Comparison of ENCODE assay signal across 34 cellular contexts in the genomic region with DNA sequence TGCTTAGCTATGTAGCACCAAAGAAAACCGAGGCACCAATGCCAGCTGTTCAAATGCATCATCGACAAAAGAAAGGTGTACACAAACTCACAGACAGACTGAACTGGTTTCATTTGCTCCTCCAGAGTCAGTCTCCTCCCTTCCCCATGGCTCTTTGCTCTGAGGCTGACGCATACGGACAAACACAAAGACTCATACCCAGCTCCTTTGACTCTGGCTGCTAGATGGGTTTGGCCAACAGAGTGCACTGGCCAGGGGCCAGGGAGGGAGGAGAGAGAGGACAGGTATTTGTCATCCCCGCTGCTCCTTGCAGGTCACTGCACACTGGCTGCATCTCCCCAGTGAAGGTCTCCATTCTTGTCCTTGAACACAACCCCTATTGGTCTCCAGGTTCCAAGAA. TPM values are rescaled to one million over a fixed set of nuclear protein-coding genes. Genes with fewer than 3 reads are reported as not detected.
DNase-seq lines count a peak whose midpoint lies in the region; ATAC-seq, FAIRE-seq and TF ChIP-seq lines count a peak whose summit lies in the region.
"Had no signal": no experiment of that assay in that cellular context is flagged by ENCODE, and none has a peak within 500 bp of the region (broad histone marks: within the 10 kb centered on the region; RNA-seq: fewer than 3 reads in every experiment).

No MANE protein-coding gene starts in this region.

- ATAC-seq in RWPE2 (ENCODE audit: low read depth) (peak; percentile 35; the same call in 1 of the 3 replicates), GM19463 (IDR thresholded peaks at IDR 0.05; ENCODE audit: unreplicated experiment) (no peak), HG02938 (IDR thresholded peaks at IDR 0.05; ENCODE audit: unreplicated experiment) (no peak)
- ATAC-seq: left lung, T-cell had no signal

- peak; percentile 5 for DNase-seq in NCI-H345 (lab: John Stamatoyannopoulos, UW)
- DNase-seq in NCI-H345 treated with DMSO at 0.1 percent for 48 hours (lab: John Stamatoyannopoulos, UW; ENCODE audit: unreplicated experiment) = no peak
- DNase-seq in M059J (ENCODE audit: low read depth) = peak; percentile 65
- no peak for DNase-seq in RWPE2 (ENCODE audit: low spot score)
- DNase-seq in keratinocyte (ENCODE audit: low read depth, low spot score) = peak; percentile 17
- no peak for DNase-seq in HCEC 1CT
- DNase-seq: 8988T; activated B cell treated with CpG ODN at 0.5 μM for 24 hours; activated CD4-positive, alpha-beta T cell treated with anti-CD3 and anti-CD28 coated beads, Interleukin-2, amount 10 ng/mL, durations not matched to agents 7 days and 5 days; activated effector memory CD4-positive, alpha-beta T cell treated with Interleukin-2 at 50 U/mL for 16 hours; activated naive CD8-positive, alpha-beta T cell treated with anti-CD3 and anti-CD28 coated beads, Interleukin-2, amount 10 ng/mL, durations not matched to agents 7 days and 5 days; activated T-cell treated with anti-CD3 and anti-CD28 coated beads, Interleukin-2, amount 50 U/mL, for 1 hour; aorta; Caco-2; central memory CD4-positive, alpha-beta T cell; cortex of kidney; effector memory CD4-positive, alpha-beta T cell; erythroblast; Karpas-422; left lung; mesenchymal stem cell; NCI-H146; NCI-H510A; posterior cingulate gyrus; small intestine; T-cell had no signal

- H2AFZ ChIP-seq in keratinocyte (ENCODE audit: control insufficient read depth, low read length) = no peak overlapping the region

- no peak for TF ChIP-seq CTCF in RWPE2 (IDR thresholded peaks at IDR 0.05; ENCODE audit: poor library complexity, severe bottlenecking)
- no peak for TF ChIP-seq CTCF in keratinocyte (optimal IDR thresholded peaks at IDR 0.05 in 1 of 3, IDR thresholded peaks at IDR 0.05 in 1 of 3, conservative IDR thresholded peaks at IDR 0.05 in 1 of 3; ENCODE audit: extremely low read depth in 1 of 3, insufficient read depth in 2 of 3, low read length in 3 of 3)

- H3K27me3 ChIP-seq in RWPE2 (ENCODE audit: insufficient read depth, poor library complexity, severe bottlenecking) (peaks cover 8% of the 10 kb centered on the region), keratinocyte (ENCODE audit: control insufficient read depth, extremely low read depth, insufficient read depth, low read length) (no peaks in the 10 kb centered on the region)
- H3K27me3 ChIP-seq: right atrium auricular region had no signal

- peak overlapping the region; percentile 19 for H3K4me2 ChIP-seq in keratinocyte (ENCODE audit: control insufficient read depth, extremely low read depth, insufficient read depth, low read depth, low read length)

- H3K36me3 ChIP-seq in RWPE2 (ENCODE audit: low read depth) (no peaks in the 10 kb centered on the region), keratinocyte (ENCODE audit: control insufficient read depth in 2 of 2, extremely low read depth in 1 of 2, insufficient read depth in 2 of 2, low read length in 2 of 2) (no peaks in the 10 kb centered on the region)
- H3K36me3 ChIP-seq: left lung, right atrium auricular region, thoracic aorta had no signal

- no peaks in the 10 kb centered on the region for H3K4me1 ChIP-seq in RWPE2 (ENCODE audit: insufficient read depth, poor library complexity, severe bottlenecking)
- no peaks in the 10 kb centered on the region for H3K4me1 ChIP-seq in keratinocyte (ENCODE audit: control insufficient read depth, extremely low read depth, insufficient read depth, low read length)
- H3K4me1 ChIP-seq: Caco-2, left lung had no signal

- no peaks in the 10 kb centered on the region for H4K20me1 ChIP-seq in keratinocyte (ENCODE audit: control insufficient read depth, extremely low read depth, insufficient read depth, low read length)

- H3K79me2 ChIP-seq in keratinocyte (ENCODE audit: control insufficient read depth, insufficient read depth, low read length) = no peaks in the 10 kb centered on the region

- no peaks in the 10 kb centered on the region for H3K9me3 ChIP-seq in RWPE2 (ENCODE audit: severe bottlenecking)
- no peaks in the 10 kb centered on the region for H3K9me3 ChIP-seq in keratinocyte (ENCODE audit: control insufficient read depth, low read depth, low read length)
- H3K9me3 ChIP-seq: Caco-2, left lung, right atrium auricular region, thoracic aorta had no signal

- no peak overlapping the region for H3K27ac ChIP-seq in RWPE2 (ENCODE audit: poor library complexity, severe bottlenecking)
- H3K27ac ChIP-seq in keratinocyte (ENCODE audit: control insufficient read depth, insufficient read depth, low read length) = no peak overlapping the region
- H3K27ac ChIP-seq: C4-2B, HL-60, left lung, thoracic aorta had no signal

- no peak overlapping the region for H3K9ac ChIP-seq in keratinocyte (ENCODE audit: control insufficient read depth, extremely low read depth, insufficient read depth, low read length)

- H3K4me3 ChIP-seq in RWPE2 (ENCODE audit: severe bottlenecking) = no peak overlapping the region
- no peak overlapping the region for H3K4me3 ChIP-seq in keratinocyte (ENCODE audit: control insufficient read depth in 2 of 3, extremely low read depth in 1 of 3, insufficient read depth in 2 of 3, low read depth in 1 of 3, low read length in 3 of 3)
- H3K4me3 ChIP-seq: left lung, right atrium auricular region, thoracic aorta had no signal

- dilution Hi-C loops in keratinocyte (cut with MboI; ENCODE audit: extremely low pct_ligation_motif_present, low sequenced_read_pairs) = no loop called here

- FAIRE-seq in keratinocyte (lab: Jason Lieb, UNC) = no peak
- FAIRE-seq: GM18507, small intestine, urothelium cell line had no signal

- H3K9me1 ChIP-seq in keratinocyte (ENCODE audit: control insufficient read depth, extremely low read depth, insufficient read depth, low read length) = no peaks in the 10 kb centered on the region

RNA-seq across cellular contexts. Expression of a gene that starts 40.7 kb away (rescaled TPM):
- total RNA-seq in M059J (2014; rRNA removed; shearing (Covaris generic)) = 13.9 and 21.5 TPM in 2 replicates
- 7.5 to 11.0 TPM (median 8.5 TPM) in 3 replicates for polyA plus RNA-seq in keratinocyte
- 0.62 TPM for polyA plus RNA-seq in keratinocyte (2011; ENCODE audit: low read depth)
- polyA plus RNA-seq in keratinocyte (2011; cell fraction: cytosol; rRNA removed) = 7.0 and 7.8 TPM in 2 replicates
- 5.6 and 7.3 TPM in 2 replicates for polyA plus RNA-seq in keratinocyte (2011; cell fraction: nucleus; rRNA removed)
- polyA plus RNA-seq in keratinocyte (2012; ENCODE audit: low replicate concordance) = 3.1 and 4.4 TPM in 2 replicates
- 6.4 to 12.5 TPM (median 12.2 TPM) in 3 replicates for polyA minus RNA-seq in keratinocyte
- polyA minus RNA-seq in keratinocyte (2011; cell fraction: cytosol; rRNA and poly(A)+ RNA removed) = 5.2 TPM
- polyA minus RNA-seq in keratinocyte (2011; cell fraction: nucleus; rRNA and poly(A)+ RNA removed) = 6.3 and 9.3 TPM in 2 replicates
- total RNA-seq: activated B cell treated with CpG ODN at 0.5 μM for 24 hours; activated CD4-positive, alpha-beta T cell treated with anti-CD3 and anti-CD28 coated beads, Interleukin-2, amount 10 ng/mL, durations not matched to agents 7 days and 5 days; activated naive CD8-positive, alpha-beta T cell treated with anti-CD3 and anti-CD28 coated beads, Interleukin-2, amount 10 ng/mL, durations not matched to agents 7 days and 5 days; Caco-2 had no signal

Comparison
In these comparisons a context has a peak if more than half of its experiments do, and no peak if none do; other contexts are left out.
1. DNase-seq: peak in NCI-H345 (single experiment), M059J (single experiment) and keratinocyte (single experiment); none in NCI-H345 treated with DMSO at 0.1 percent for 48 hours (single experiment), RWPE2 (single experiment) and HCEC 1CT (single experiment).